15 cellular contexts compared by ENCODE assay signal in genomic region chr1:51280321-51281096, GRCh38. TPM values are rescaled to one million over a fixed set of nuclear protein-coding genes. Genes with fewer than 3 reads are reported as not detected.
"Had no signal": no experiment of that assay in that cellular context is flagged by ENCODE, and none has a peak within 500 bp of the region (broad histone marks: within the 10 kb centered on the region; RNA-seq: fewer than 3 reads in every experiment).

No MANE protein-coding gene starts in this region.

- H3K9me3 ChIP-seq: left lung, SJSA1, transverse colon had no signal

- H3K27me3 ChIP-seq: brain microvascular endothelial cell, left lung, SJSA1, transverse colon had no signal

- ATAC-seq: left lung had no signal

- H3K4me1 ChIP-seq: SJSA1 had no signal

- H3K36me3 ChIP-seq: transverse colon had no signal

- H3K4me3 Mint-ChIP-seq: activated naive CD4-positive, alpha-beta T cell treated with anti-CD3 and anti-CD28 coated beads, Interleukin-2, amount 50 U/mL, for 24 hours; dendritic cell treated with granulocyte-macrophage colony-stimulating factor and Interleukin-4, amounts not matched to agents 40 ng/mL and 50 ng/mL, for 4 days; nephron progenitor cell had no signal

- H3K27me3 Mint-ChIP-seq: activated naive CD4-positive, alpha-beta T cell treated with anti-CD3 and anti-CD28 coated beads, Interleukin-2, amount 50 U/mL, for 24 hours; dendritic cell treated with granulocyte-macrophage colony-stimulating factor and Interleukin-4, amounts not matched to agents 40 ng/mL and 50 ng/mL, for 4 days had no signal

- H3K4me3 ChIP-seq: left lung, SJSA1, skin epidermis, transverse colon had no signal

- H3K4me1 Mint-ChIP-seq: activated naive CD4-positive, alpha-beta T cell treated with anti-CD3 and anti-CD28 coated beads, Interleukin-2, amount 50 U/mL, for 24 hours had no signal

- H3K9me3 Mint-ChIP-seq: activated naive CD4-positive, alpha-beta T cell treated with anti-CD3 and anti-CD28 coated beads, Interleukin-2, amount 50 U/mL, for 24 hours; dendritic cell treated with granulocyte-macrophage colony-stimulating factor and Interleukin-4, amounts not matched to agents 40 ng/mL and 50 ng/mL, for 4 days; nephron progenitor cell had no signal

- H3K27ac ChIP-seq: brain microvascular endothelial cell, left lung, SJSA1, skin epidermis, transverse colon had no signal

- DNase-seq: activated CD4-positive, alpha-beta T cell treated with anti-CD3 and anti-CD28 coated beads for 48 hours; amygdala; brain microvascular endothelial cell; cerebellar nuclear complex; foreskin fibroblast; left lung; nephron progenitor cell; retina; SW 1271; T1000; transverse colon had no signal

- H3K36me3 Mint-ChIP-seq: activated naive CD4-positive, alpha-beta T cell treated with anti-CD3 and anti-CD28 coated beads, Interleukin-2, amount 50 U/mL, for 24 hours had no signal

- H3K27ac Mint-ChIP-seq: activated naive CD4-positive, alpha-beta T cell treated with anti-CD3 and anti-CD28 coated beads, Interleukin-2, amount 50 U/mL, for 24 hours; dendritic cell treated with granulocyte-macrophage colony-stimulating factor and Interleukin-4, amounts not matched to agents 40 ng/mL and 50 ng/mL, for 4 days; nephron progenitor cell had no signal

RNA-seq across cellular contexts. Expression of gene TTC39A, which starts 49.9 kb away (rescaled TPM):
- total RNA-seq: SJSA1 had no signal
